In the genomic region with DNA sequence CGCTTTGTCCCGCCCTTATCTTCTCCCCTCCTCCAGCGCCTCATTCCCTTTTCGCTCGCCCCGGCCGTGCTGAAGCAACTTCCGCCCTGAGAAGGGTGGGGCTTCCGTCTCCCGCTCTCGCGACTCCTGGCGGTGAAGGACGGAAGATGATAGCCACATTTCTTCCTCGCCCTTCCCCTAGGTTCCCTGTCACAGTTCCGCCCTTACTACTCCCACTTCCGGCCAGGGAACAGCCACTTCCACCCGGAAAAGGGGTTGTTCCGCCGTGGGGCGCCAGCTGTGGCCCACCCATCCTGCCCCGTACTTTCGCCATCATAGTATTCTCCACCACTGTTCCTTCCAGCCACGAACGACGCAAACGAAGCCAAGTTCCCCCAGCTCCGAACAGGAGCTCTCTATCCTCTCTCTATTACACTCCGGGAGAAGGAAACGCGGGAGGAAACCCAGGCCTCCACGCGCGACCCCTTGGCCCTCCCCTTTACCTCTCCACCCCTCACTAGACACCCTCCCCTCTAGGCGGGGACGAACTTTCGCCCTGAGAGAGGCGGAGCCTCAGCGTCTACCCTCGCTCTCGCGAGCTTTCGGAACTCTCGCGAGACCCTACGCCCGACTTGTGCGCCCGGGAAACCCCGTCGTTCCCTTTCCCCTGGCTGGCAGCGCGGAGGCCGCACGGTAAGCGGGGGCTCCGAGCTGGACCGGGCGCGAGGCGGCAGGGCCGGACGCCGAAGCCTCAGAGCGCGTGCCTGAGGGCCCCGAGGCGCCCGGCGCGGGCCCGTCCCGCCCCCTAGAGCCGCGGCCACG, we compare ENCODE assay signal across 8 cellular contexts. TPM values are rescaled to one million over a fixed set of nuclear protein-coding genes. Genes with fewer than 3 reads are reported as not detected.
A peak's percentile ranks its signal among the peaks of the same experiment; 100 is the strongest.
DNase-seq lines count a peak whose midpoint lies in the region; TF ChIP-seq lines count a peak whose summit lies in the region.

A gene (plus strand): TSS at position 638 of the 801 bp plus-strand sequence. CDS start 520 bp downstream, outside the sequence.

- intact Hi-C loops in esophagus muscularis mucosa (cut with DNase I): loop anchor here (5.0 kb wide), 1 partner anchor 92 kb away; no protein-coding TSS in a partner anchor

- H3F3A ChIP-seq in GM23248 (ENCODE audit: insufficient read depth): peaks cover 35% of the 10 kb centered on the region

- in situ Hi-C loops in GM23248 (cut with MboI): no loop called here

- H3K27ac ChIP-seq in GM23248 (peak within 1 kb of the TSS; percentile 76), esophagus muscularis mucosa (replicated peaks in 1 of 4) (peak within 1 kb of the TSS; percentile 92 to 96 (median 94))

- TF ChIP-seq CTCF in esophagus muscularis mucosa (IDR thresholded peaks at IDR 0.05): peak; percentile 31 to 77 (median 61)

- peak within 1 kb of the TSS; percentile 99 for H3K9ac ChIP-seq in GM23248

- peaks cover 47% of the 10 kb centered on the region for H3K79me2 ChIP-seq in GM23248 (ENCODE audit: insufficient read depth)

- TF ChIP-seq EP300 in esophagus muscularis mucosa (IDR thresholded peaks at IDR 0.05): no peak

- H2AFZ ChIP-seq in GM23248: peak within 1 kb of the TSS; percentile 85

- TF ChIP-seq POLR2A in esophagus muscularis mucosa (IDR thresholded peaks at IDR 0.05; ENCODE audit: low read depth): peak; percentile 44

- H3K4me1 ChIP-seq in GM23248 (ENCODE audit: insufficient read depth) (peaks cover 30% of the 10 kb centered on the region), esophagus muscularis mucosa (peaks cover 29 to 51% (median 43%) of the 10 kb centered on the region in 4 donors)

- peak within 1 kb of the TSS; percentile 93 for H3K4me2 ChIP-seq in GM23248 (ENCODE audit: unreplicated experiment)

- DNase-seq in EH (ENCODE audit: low read depth) (peak; percentile 99), GM23248 (peak; percentile 99), Kasumi-1 (lab: John Stamatoyannopoulos, UW) (peak; percentile 98 to 99), RKO (ENCODE audit: low spot score) (peak; percentile 95), activated T-helper 1 cell treated with Interleukin-2 at 50 U/mL for 16 hours (ENCODE audit: low read depth) (peak; percentile 96), esophagus muscularis mucosa (ENCODE audit: extremely low spot score) (peak; percentile 99), myocyte (ENCODE audit: low read depth) (peak; percentile 99)
- DNase-seq in stimulated activated CD8-positive, alpha-beta memory T cell treated with anti-CD3 and anti-CD28 coated beads, Interleukin-7, amount 100 ng/mL, for 48 hours (ENCODE audit: extremely low read depth in 1 of 2, low read depth in 1 of 2): peak; percentile 94

- H3K27me3 ChIP-seq in GM23248 (replicated peaks; ENCODE audit: insufficient read depth) (peaks cover 7% of the 10 kb centered on the region), esophagus muscularis mucosa (peaks cover 0 to 8% (median 1%) of the 10 kb centered on the region in 4 donors)

- H4K20me1 ChIP-seq in GM23248 (ENCODE audit: insufficient read depth): 0 out of 2 replicates have a peak, but pooled peaks cover 15% of the 10 kb centered on the region

- peaks cover 37% of the 10 kb centered on the region for H3K36me3 ChIP-seq in GM23248 (ENCODE audit: low read depth)
- peaks cover 17 to 40% (median 38%) of the 10 kb centered on the region in 4 donors for H3K36me3 ChIP-seq in esophagus muscularis mucosa

- WGBS in GM23248 (ENCODE audit: low coverage in 1 of 2, low lambda C conversion rate in 2 of 2, missing lambda C conversion rate in 2 of 2), 2 experiments: 1% methylated on average over 57 to 67 of the region's 76 CpGs
- under 1% methylated on average over 33 of the region's 76 CpGs for WGBS in esophagus muscularis mucosa

- H3K9me2 ChIP-seq in GM23248 (ENCODE audit: insufficient read depth): no peaks in the 10 kb centered on the region

- H3K4me3 ChIP-seq in GM23248 (peak within 1 kb of the TSS; percentile 76), esophagus muscularis mucosa (peak within 1 kb of the TSS; percentile 71 to 99 (median 88))

- H3K9me3 ChIP-seq in GM23248 (ENCODE audit: low read depth) (no peaks in the 10 kb centered on the region), esophagus muscularis mucosa (no peaks in the 10 kb centered on the region)

RNA-seq across cellular contexts. Expression of the gene that starts here (rescaled TPM):
- 296 and 881 TPM in 2 replicates for total RNA-seq in GM23248 (2014; rRNA removed; shearing (Covaris generic))
- polyA plus RNA-seq in GM23248 (2016; fragmentation: Nextera tagmentation; extraction: Ambion mirVana): 2,308 and 2,316 TPM in 2 replicates
- 1,000 to 10,000 TPM in 3 of 4 donors, 100 to 1,000 TPM in 1; 893 to 1,378 (median 1,179) TPM for total RNA-seq in esophagus muscularis mucosa
- 323 and 368 TPM in 2 replicates for total RNA-seq in myocyte
- polyA plus RNA-seq in myocyte (2012): 2,994 TPM

Comparison
In these comparisons a context has a peak if more than half of its experiments do, and no peak if none do; other contexts are left out.
1. Peak in every context shown above with its lines: DNase-seq, H3K4me3 ChIP-seq and H3K27ac ChIP-seq.